1 cellular context compared by ENCODE assay signal in the genomic region with DNA sequence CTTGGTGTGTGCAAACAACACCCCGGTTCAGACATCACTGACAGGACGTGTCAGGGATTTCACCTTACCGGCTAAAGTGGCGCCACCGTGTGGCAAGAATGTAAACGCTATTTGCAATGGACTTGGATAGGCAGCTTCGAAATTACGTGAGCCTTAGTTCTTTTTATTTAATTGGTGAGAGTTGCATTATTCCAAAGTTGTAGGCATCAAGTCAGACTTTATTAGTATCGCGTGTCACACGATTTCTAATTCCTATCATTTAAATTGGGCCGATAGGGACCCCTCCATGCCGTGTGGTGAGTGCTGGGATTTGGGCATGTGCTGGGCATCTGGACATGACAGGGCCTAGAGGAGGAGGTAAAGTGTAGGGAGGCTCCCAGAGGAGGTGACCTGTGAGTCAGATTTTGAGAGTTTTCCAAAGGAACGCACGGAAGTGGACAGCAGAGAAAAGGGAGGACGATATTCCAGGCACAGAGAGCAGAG.
TF ChIP-seq lines count a peak whose summit lies in the region.

No MANE protein-coding gene starts in this region.

TF ChIP-seq in HepG2, 621 proteins besides CTCF, POLR2A, EP300 and RAD21 (continued from another document and continues in another):
- TF ChIP-seq, protein P1, sequence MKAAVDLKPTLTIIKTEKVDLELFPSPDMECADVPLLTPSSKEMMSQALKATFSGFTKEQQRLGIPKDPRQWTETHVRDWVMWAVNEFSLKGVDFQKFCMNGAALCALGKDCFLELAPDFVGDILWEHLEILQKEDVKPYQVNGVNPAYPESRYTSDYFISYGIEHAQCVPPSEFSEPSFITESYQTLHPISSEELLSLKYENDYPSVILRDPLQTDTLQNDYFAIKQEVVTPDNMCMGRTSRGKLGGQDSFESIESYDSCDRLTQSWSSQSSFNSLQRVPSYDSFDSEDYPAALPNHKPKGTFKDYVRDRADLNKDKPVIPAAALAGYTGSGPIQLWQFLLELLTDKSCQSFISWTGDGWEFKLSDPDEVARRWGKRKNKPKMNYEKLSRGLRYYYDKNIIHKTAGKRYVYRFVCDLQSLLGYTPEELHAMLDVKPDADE (CRISPR knock-in tag; IDR thresholded peaks at IDR 0.05) = no peak
- TF ChIP-seq, protein P2, sequence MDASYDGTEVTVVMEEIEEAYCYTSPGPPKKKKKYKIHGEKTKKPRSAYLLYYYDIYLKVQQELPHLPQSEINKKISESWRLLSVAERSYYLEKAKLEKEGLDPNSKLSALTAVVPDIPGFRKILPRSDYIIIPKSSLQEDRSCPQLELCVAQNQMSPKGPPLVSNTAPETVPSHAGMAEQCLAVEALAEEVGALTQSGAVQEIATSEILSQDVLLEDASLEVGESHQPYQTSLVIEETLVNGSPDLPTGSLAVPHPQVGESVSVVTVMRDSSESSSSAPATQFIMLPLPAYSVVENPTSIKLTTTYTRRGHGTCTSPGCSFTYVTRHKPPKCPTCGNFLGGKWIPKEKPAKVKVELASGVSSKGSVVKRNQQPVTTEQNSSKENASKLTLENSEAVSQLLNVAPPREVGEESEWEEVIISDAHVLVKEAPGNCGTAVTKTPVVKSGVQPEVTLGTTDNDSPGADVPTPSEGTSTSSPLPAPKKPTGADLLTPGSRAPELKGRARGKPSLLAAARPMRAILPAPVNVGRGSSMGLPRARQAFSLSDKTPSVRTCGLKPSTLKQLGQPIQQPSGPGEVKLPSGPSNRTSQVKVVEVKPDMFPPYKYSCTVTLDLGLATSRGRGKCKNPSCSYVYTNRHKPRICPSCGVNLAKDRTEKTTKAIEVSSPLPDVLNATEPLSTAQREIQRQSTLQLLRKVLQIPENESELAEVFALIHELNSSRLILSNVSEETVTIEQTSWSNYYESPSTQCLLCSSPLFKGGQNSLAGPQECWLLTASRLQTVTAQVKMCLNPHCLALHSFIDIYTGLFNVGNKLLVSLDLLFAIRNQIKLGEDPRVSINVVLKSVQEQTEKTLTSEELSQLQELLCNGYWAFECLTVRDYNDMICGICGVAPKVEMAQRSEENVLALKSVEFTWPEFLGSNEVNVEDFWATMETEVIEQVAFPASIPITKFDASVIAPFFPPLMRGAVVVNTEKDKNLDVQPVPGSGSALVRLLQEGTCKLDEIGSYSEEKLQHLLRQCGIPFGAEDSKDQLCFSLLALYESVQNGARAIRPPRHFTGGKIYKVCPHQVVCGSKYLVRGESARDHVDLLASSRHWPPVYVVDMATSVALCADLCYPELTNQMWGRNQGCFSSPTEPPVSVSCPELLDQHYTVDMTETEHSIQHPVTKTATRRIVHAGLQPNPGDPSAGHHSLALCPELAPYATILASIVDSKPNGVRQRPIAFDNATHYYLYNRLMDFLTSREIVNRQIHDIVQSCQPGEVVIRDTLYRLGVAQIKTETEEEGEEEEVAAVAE (CRISPR knock-in tag; IDR thresholded peaks at IDR 0.05; ENCODE audit: borderline replicate concordance) = no peak
- TF ChIP-seq ZNF382 (CRISPR knock-in tag; IDR thresholded peaks at IDR 0.05; ENCODE audit: borderline replicate concordance) (no peak), BORCS8-MEF2B (CRISPR knock-in tag; IDR thresholded peaks at IDR 0.05) (0 out of 2 replicates have a peak, but pooled peaks have one; percentile 12), SP2 (CRISPR knock-in tag; IDR thresholded peaks at IDR 0.05) (no peak), SYNCRIP (IDR thresholded peaks at IDR 0.05; ENCODE audit: insufficient read depth, low read depth, low read length) (no peak), ZNF607 (CRISPR knock-in tag; IDR thresholded peaks at IDR 0.05; ENCODE audit: borderline replicate concordance) (no peak), ZNF781 (CRISPR knock-in tag; IDR thresholded peaks at IDR 0.05; ENCODE audit: borderline replicate concordance, not compliant biosample characterization) (no peak), POGZ (CRISPR knock-in tag; IDR thresholded peaks at IDR 0.05) (0 out of 2 replicates have a peak, but pooled peaks have one; percentile 28), ZBTB8A (CRISPR knock-in tag; IDR thresholded peaks at IDR 0.05; ENCODE audit: borderline replicate concordance, low read depth) (peak; percentile 61; the same call in 1 of the 2 replicates), ZIK1 (CRISPR knock-in tag; IDR thresholded peaks at IDR 0.05; ENCODE audit: borderline replicate concordance, low read depth) (no peak), ZBTB1 (CRISPR knock-in tag; IDR thresholded peaks at IDR 0.05; ENCODE audit: borderline replicate concordance) (no peak), ISL2 (CRISPR knock-in tag; IDR thresholded peaks at IDR 0.05) (peak; percentile 37; the same call in 1 of the 2 replicates), GTF2F1 (IDR thresholded peaks at IDR 0.05; ENCODE audit: low read length) (no peak), MEIS2 (CRISPR knock-in tag; IDR thresholded peaks at IDR 0.05) (peak; percentile 73; the same call in 1 of the 2 replicates), TBX2 (CRISPR knock-in tag; IDR thresholded peaks at IDR 0.05; ENCODE audit: borderline replicate concordance) (0 out of 2 replicates have a peak, but pooled peaks have one; percentile 49), DR1 (CRISPR knock-in tag; IDR thresholded peaks at IDR 0.05) (no peak), SNRNP70 (IDR thresholded peaks at IDR 0.05; ENCODE audit: low read depth, low read length) (no peak), AKAP8 (CRISPR knock-in tag; IDR thresholded peaks at IDR 0.05) (no peak), ARID2 (CRISPR knock-in tag; IDR thresholded peaks at IDR 0.05; ENCODE audit: borderline replicate concordance) (no peak), CCDC6 (CRISPR knock-in tag; IDR thresholded peaks at IDR 0.05) (no peak), ZNF207 (IDR thresholded peaks at IDR 0.05; ENCODE audit: borderline replicate concordance) (no peak), ZNF660 (CRISPR knock-in tag; IDR thresholded peaks at IDR 0.05; ENCODE audit: borderline replicate concordance, low read depth) (no peak), TCF7L2 (IDR thresholded peaks at IDR 0.05; ENCODE audit: low read depth, low read length) (no peak), ZFP36L2 (CRISPR knock-in tag; IDR thresholded peaks at IDR 0.05) (no peak), ZFYVE20 (CRISPR knock-in tag; IDR thresholded peaks at IDR 0.05; ENCODE audit: borderline replicate concordance, low read depth) (no peak)
- TF ChIP-seq, protein P3, sequence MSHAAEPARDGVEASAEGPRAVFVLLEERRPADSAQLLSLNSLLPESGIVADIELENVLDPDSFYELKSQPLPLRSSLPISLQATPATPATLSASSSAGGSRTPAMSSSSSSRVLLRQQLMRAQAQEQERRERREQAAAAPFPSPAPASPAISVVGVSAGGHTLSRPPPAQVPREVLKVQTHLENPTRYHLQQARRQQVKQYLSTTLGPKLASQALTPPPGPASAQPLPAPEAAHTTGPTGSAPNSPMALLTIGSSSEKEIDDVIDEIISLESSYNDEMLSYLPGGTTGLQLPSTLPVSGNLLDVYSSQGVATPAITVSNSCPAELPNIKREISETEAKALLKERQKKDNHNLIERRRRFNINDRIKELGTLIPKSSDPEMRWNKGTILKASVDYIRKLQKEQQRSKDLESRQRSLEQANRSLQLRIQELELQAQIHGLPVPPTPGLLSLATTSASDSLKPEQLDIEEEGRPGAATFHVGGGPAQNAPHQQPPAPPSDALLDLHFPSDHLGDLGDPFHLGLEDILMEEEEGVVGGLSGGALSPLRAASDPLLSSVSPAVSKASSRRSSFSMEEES (CRISPR knock-in tag; IDR thresholded peaks at IDR 0.05) = no peak
- TF ChIP-seq, protein P4, sequence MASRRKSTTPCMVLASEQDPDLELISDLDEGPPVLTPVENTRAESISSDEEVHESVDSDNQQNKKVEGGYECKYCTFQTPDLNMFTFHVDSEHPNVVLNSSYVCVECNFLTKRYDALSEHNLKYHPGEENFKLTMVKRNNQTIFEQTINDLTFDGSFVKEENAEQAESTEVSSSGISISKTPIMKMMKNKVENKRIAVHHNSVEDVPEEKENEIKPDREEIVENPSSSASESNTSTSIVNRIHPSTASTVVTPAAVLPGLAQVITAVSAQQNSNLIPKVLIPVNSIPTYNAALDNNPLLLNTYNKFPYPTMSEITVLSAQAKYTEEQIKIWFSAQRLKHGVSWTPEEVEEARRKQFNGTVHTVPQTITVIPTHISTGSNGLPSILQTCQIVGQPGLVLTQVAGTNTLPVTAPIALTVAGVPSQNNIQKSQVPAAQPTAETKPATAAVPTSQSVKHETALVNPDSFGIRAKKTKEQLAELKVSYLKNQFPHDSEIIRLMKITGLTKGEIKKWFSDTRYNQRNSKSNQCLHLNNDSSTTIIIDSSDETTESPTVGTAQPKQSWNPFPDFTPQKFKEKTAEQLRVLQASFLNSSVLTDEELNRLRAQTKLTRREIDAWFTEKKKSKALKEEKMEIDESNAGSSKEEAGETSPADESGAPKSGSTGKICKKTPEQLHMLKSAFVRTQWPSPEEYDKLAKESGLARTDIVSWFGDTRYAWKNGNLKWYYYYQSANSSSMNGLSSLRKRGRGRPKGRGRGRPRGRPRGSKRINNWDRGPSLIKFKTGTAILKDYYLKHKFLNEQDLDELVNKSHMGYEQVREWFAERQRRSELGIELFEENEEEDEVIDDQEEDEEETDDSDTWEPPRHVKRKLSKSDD (CRISPR knock-in tag; IDR thresholded peaks at IDR 0.05; ENCODE audit: low read depth) = no peak
- TF ChIP-seq, protein P5, sequence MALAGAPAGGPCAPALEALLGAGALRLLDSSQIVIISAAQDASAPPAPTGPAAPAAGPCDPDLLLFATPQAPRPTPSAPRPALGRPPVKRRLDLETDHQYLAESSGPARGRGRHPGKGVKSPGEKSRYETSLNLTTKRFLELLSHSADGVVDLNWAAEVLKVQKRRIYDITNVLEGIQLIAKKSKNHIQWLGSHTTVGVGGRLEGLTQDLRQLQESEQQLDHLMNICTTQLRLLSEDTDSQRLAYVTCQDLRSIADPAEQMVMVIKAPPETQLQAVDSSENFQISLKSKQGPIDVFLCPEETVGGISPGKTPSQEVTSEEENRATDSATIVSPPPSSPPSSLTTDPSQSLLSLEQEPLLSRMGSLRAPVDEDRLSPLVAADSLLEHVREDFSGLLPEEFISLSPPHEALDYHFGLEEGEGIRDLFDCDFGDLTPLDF (CRISPR knock-in tag; IDR thresholded peaks at IDR 0.05) = no peak
- TF ChIP-seq, protein P6, sequence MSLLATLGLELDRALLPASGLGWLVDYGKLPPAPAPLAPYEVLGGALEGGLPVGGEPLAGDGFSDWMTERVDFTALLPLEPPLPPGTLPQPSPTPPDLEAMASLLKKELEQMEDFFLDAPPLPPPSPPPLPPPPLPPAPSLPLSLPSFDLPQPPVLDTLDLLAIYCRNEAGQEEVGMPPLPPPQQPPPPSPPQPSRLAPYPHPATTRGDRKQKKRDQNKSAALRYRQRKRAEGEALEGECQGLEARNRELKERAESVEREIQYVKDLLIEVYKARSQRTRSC (CRISPR knock-in tag; IDR thresholded peaks at IDR 0.05; ENCODE audit: low read depth) = no peak
- TF ChIP-seq, protein P7, sequence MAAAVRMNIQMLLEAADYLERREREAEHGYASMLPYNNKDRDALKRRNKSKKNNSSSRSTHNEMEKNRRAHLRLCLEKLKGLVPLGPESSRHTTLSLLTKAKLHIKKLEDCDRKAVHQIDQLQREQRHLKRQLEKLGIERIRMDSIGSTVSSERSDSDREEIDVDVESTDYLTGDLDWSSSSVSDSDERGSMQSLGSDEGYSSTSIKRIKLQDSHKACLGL (CRISPR knock-in tag; IDR thresholded peaks at IDR 0.05) = 0 out of 2 replicates have a peak, but pooled peaks have one; percentile 52
- TF ChIP-seq, protein P8, sequence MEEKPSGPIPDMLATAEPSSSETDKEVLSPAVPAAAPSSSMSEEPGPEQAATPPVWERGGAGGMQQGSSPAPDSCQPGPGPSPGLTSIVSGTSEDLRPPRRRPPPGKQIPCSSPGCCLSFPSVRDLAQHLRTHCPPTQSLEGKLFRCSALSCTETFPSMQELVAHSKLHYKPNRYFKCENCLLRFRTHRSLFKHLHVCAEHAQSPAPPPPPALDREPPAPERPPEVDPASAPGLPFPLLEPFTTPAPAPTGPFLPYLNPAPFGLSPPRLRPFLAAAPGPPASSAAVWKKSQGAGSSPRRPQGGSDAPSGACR (CRISPR knock-in tag; IDR thresholded peaks at IDR 0.05) = 0 out of 2 replicates have a peak, but pooled peaks have one; percentile 48
- TF ChIP-seq, protein P9, sequence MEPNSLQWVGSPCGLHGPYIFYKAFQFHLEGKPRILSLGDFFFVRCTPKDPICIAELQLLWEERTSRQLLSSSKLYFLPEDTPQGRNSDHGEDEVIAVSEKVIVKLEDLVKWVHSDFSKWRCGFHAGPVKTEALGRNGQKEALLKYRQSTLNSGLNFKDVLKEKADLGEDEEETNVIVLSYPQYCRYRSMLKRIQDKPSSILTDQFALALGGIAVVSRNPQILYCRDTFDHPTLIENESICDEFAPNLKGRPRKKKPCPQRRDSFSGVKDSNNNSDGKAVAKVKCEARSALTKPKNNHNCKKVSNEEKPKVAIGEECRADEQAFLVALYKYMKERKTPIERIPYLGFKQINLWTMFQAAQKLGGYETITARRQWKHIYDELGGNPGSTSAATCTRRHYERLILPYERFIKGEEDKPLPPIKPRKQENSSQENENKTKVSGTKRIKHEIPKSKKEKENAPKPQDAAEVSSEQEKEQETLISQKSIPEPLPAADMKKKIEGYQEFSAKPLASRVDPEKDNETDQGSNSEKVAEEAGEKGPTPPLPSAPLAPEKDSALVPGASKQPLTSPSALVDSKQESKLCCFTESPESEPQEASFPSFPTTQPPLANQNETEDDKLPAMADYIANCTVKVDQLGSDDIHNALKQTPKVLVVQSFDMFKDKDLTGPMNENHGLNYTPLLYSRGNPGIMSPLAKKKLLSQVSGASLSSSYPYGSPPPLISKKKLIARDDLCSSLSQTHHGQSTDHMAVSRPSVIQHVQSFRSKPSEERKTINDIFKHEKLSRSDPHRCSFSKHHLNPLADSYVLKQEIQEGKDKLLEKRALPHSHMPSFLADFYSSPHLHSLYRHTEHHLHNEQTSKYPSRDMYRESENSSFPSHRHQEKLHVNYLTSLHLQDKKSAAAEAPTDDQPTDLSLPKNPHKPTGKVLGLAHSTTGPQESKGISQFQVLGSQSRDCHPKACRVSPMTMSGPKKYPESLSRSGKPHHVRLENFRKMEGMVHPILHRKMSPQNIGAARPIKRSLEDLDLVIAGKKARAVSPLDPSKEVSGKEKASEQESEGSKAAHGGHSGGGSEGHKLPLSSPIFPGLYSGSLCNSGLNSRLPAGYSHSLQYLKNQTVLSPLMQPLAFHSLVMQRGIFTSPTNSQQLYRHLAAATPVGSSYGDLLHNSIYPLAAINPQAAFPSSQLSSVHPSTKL (CRISPR knock-in tag; IDR thresholded peaks at IDR 0.05) = peak; percentile 57
- TF ChIP-seq, protein P10, sequence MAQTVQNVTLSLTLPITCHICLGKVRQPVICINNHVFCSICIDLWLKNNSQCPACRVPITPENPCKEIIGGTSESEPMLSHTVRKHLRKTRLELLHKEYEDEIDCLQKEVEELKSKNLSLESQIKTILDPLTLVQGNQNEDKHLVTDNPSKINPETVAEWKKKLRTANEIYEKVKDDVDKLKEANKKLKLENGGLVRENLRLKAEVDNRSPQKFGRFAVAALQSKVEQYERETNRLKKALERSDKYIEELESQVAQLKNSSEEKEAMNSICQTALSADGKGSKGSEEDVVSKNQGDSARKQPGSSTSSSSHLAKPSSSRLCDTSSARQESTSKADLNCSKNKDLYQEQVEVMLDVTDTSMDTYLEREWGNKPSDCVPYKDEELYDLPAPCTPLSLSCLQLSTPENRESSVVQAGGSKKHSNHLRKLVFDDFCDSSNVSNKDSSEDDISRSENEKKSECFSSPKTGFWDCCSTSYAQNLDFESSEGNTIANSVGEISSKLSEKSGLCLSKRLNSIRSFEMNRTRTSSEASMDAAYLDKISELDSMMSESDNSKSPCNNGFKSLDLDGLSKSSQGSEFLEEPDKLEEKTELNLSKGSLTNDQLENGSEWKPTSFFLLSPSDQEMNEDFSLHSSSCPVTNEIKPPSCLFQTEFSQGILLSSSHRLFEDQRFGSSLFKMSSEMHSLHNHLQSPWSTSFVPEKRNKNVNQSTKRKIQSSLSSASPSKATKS (CRISPR knock-in tag; IDR thresholded peaks at IDR 0.05) = no peak
